ENCODE assay signal across 17 cellular contexts in genomic region chr19:49588370-49589122, GRCh38. TPM values are rescaled to one million over a fixed set of nuclear protein-coding genes. Genes with fewer than 3 reads are reported as not detected.
DNase-seq lines count a peak whose midpoint lies in the region; FAIRE-seq and TF ChIP-seq lines count a peak whose summit lies in the region.
"Had no signal": no experiment of that assay in that cellular context is flagged by ENCODE, and none has a peak within 500 bp of the region (broad histone marks: within the 10 kb centered on the region; RNA-seq: fewer than 3 reads in every experiment).

No MANE protein-coding gene starts in this region.

- H3K4me1 ChIP-seq in H1 (replicated peaks in 1 of 4; ENCODE audit: control insufficient read depth in 3 of 4, insufficient read depth in 4 of 4, low read length in 3 of 4), result peaks cover 0 to 12% (median 5%) of the 10 kb centered on the region in 4 experiments; a peak in 6 of 7 replicates
- peaks cover 28% of the 10 kb centered on the region for H3K4me1 ChIP-seq in suprapubic skin
- peaks cover 2% of the 10 kb centered on the region; the same call in 1 of the 2 replicates for H3K4me1 ChIP-seq in GM23248 (ENCODE audit: insufficient read depth)
- H3K4me1 ChIP-seq: HAP-1 had no signal

- H3K9ac ChIP-seq in H1 (replicated peaks in 1 of 4; ENCODE audit: extremely low read depth in 1 of 4, low read depth in 3 of 4, low read length in 3 of 4) (0 out of 7 replicates have a peak overlapping the region, but pooled peaks of 1 of the 4 experiments have one; percentile 4), GM23248 (no peak overlapping the region)

- H2BK15ac ChIP-seq in H1 (ENCODE audit: low read length), result peak overlapping the region; percentile 99; the same call in 1 of the 2 replicates

- no peak overlapping the region for H3K4me3 Mint-ChIP-seq in activated T-cell treated with anti-CD3 and anti-CD28 coated beads, Interleukin-2, amount 50 U/mL, for 24 hours
- peak overlapping the region; percentile 14 for H3K4me3 Mint-ChIP-seq in activated CD4-positive, alpha-beta T cell treated with anti-CD3 and anti-CD28 coated beads, Interleukin-2, amount 10 ng/mL, durations not matched to agents 24 days and 14 days

- no peak overlapping the region for H3K23ac ChIP-seq in H1 (ENCODE audit: insufficient read length)

- H3K4me2 ChIP-seq in H1 (ENCODE audit: insufficient read depth in 1 of 2, low read depth in 2 of 2, low read length in 2 of 2) (no peak overlapping the region; a peak in 1 of 4 replicates), GM23248 (ENCODE audit: unreplicated experiment) (no peak overlapping the region)

- H3K27me3 ChIP-seq in H1 (replicated peaks in 1 of 4; ENCODE audit: control insufficient read depth in 3 of 4, extremely low read depth in 1 of 4, insufficient read depth in 3 of 4, low read length in 3 of 4) (no peaks in the 10 kb centered on the region), suprapubic skin (no peaks in the 10 kb centered on the region), GM23248 (replicated peaks; ENCODE audit: insufficient read depth) (no peaks in the 10 kb centered on the region)
- H3K27me3 ChIP-seq: dorsolateral prefrontal cortex, foreskin keratinocyte, sigmoid colon had no signal

- peaks cover 27% of the 10 kb centered on the region for H3K4me1 Mint-ChIP-seq in activated T-cell treated with anti-CD3 and anti-CD28 coated beads, Interleukin-2, amount 50 U/mL, for 24 hours (ENCODE audit: low read depth)
- peaks cover 23% of the 10 kb centered on the region for H3K4me1 Mint-ChIP-seq in activated CD4-positive, alpha-beta T cell treated with anti-CD3 and anti-CD28 coated beads, Interleukin-2, amount 10 ng/mL, durations not matched to agents 24 days and 14 days

- FAIRE-seq in H1 (lab: Jason Lieb, UNC), result no peak
- FAIRE-seq: HTR-8/SVneo, kidney had no signal

- no peak for TF ChIP-seq RAD21 in H1 (IDR thresholded peaks at IDR 0.05 in 1 of 2, conservative IDR thresholded peaks at IDR 0.05 in 1 of 2; ENCODE audit: low read depth in 2 of 2, low read length in 2 of 2)

- in situ Hi-C loops in GM23248 (cut with MboI), result no loop called here

- peak overlapping the region; percentile 65 for H4K91ac ChIP-seq in H1 (replicated peaks; ENCODE audit: insufficient read length, low read length)

- H2BK12ac ChIP-seq in H1 (ENCODE audit: low read depth, low read length), result 0 out of 2 replicates have a peak overlapping the region, but pooled peaks have one; percentile 50

- H2AFZ ChIP-seq in H1 (ENCODE audit: low read length) (no peak overlapping the region), GM23248 (no peak overlapping the region)

- no peak overlapping the region for H3K4ac ChIP-seq in H1 (replicated peaks; ENCODE audit: insufficient read length, low read depth, low read length)

- 93% methylated on average over 18 of the region's 18 CpGs; no CpG with 5 or more reads in 1 of the 2 experiments for whole genome bisulfite sequencing in H1 (ENCODE audit: extremely low coverage in 1 of 2, insufficient coverage in 1 of 2, insufficient read length in 1 of 2, insufficient replicate concordance in 2 of 2, low coverage in 1 of 2, low lambda C conversion rate in 2 of 2, missing lambda C conversion rate in 1 of 2), 2 experiments
- whole genome bisulfite sequencing in suprapubic skin, result 84% methylated on average over 17 of the region's 18 CpGs
- WGBS in GM23248 (ENCODE audit: low coverage in 1 of 2, low lambda C conversion rate in 2 of 2, missing lambda C conversion rate in 2 of 2), 2 experiments, result 62 to 64% methylated on average over 18 of the region's 18 CpGs

- H4K20me1 ChIP-seq in H1 (replicated peaks in 1 of 2; ENCODE audit: control insufficient read depth in 1 of 2, insufficient read depth in 2 of 2, low read length in 2 of 2), result no peaks in the 10 kb centered on the region
- H4K20me1 ChIP-seq in GM23248 (ENCODE audit: insufficient read depth), result 0 out of 2 replicates have a peak, but pooled peaks cover under 1% of the 10 kb centered on the region

- no peaks in the 10 kb centered on the region for H3K9me3 Mint-ChIP-seq in activated T-cell treated with anti-CD3 and anti-CD28 coated beads, Interleukin-2, amount 50 U/mL, for 24 hours
- no peaks in the 10 kb centered on the region for H3K9me3 Mint-ChIP-seq in activated CD4-positive, alpha-beta T cell treated with anti-CD3 and anti-CD28 coated beads, Interleukin-2, amount 10 ng/mL, durations not matched to agents 24 days and 14 days

- peaks cover 19% of the 10 kb centered on the region for H3K36me3 Mint-ChIP-seq in activated T-cell treated with anti-CD3 and anti-CD28 coated beads, Interleukin-2, amount 50 U/mL, for 24 hours (ENCODE audit: low read depth)
- H3K36me3 Mint-ChIP-seq in activated CD4-positive, alpha-beta T cell treated with anti-CD3 and anti-CD28 coated beads, Interleukin-2, amount 10 ng/mL, durations not matched to agents 24 days and 14 days (ENCODE audit: low read depth), result peaks cover 2% of the 10 kb centered on the region

- H3K27ac Mint-ChIP-seq in activated T-cell treated with anti-CD3 and anti-CD28 coated beads, Interleukin-2, amount 50 U/mL, for 24 hours, result peak overlapping the region; percentile 60
- H3K27ac Mint-ChIP-seq in activated CD4-positive, alpha-beta T cell treated with anti-CD3 and anti-CD28 coated beads, Interleukin-2, amount 10 ng/mL, durations not matched to agents 24 days and 14 days, result peak overlapping the region; percentile 46

- no peaks in the 10 kb centered on the region for H3K27me3 Mint-ChIP-seq in activated T-cell treated with anti-CD3 and anti-CD28 coated beads, Interleukin-2, amount 50 U/mL, for 24 hours
- peaks cover 11% of the 10 kb centered on the region for H3K27me3 Mint-ChIP-seq in activated CD4-positive, alpha-beta T cell treated with anti-CD3 and anti-CD28 coated beads, Interleukin-2, amount 10 ng/mL, durations not matched to agents 24 days and 14 days

- TF ChIP-seq EP300 in H1 (IDR thresholded peaks at IDR 0.05; ENCODE audit: borderline replicate concordance in 1 of 2, low read depth in 2 of 2, low read length in 2 of 2) (no peak), suprapubic skin (IDR thresholded peaks at IDR 0.05) (no peak)

- no peaks in the 10 kb centered on the region for H3K9me2 ChIP-seq in GM23248 (ENCODE audit: insufficient read depth)

- peak overlapping the region; percentile 95; the same call in 1 of the 2 replicates for H2AK5ac ChIP-seq in H1 (ENCODE audit: low read depth, low read length)

- H3K79me2 ChIP-seq in H1 (ENCODE audit: control insufficient read depth in 1 of 2, insufficient read depth in 2 of 2, low read length in 2 of 2) (peaks cover 0 to 13% of the 10 kb centered on the region in 2 experiments; a peak in 2 of 4 replicates), GM23248 (ENCODE audit: insufficient read depth) (peaks cover 20% of the 10 kb centered on the region)

- TF ChIP-seq CTCF in H1 (IDR thresholded peaks at IDR 0.05; ENCODE audit: control extremely low read depth in 1 of 3, insufficient read depth in 1 of 3, low read depth in 1 of 3, low read length in 3 of 3), result no peak
- TF ChIP-seq CTCF in suprapubic skin (IDR thresholded peaks at IDR 0.05), result no peak

- H4K8ac ChIP-seq in H1 (ENCODE audit: extremely low read depth, insufficient read depth, low read length), result no peak overlapping the region

- POLR2A ChIA-PET in H1 (lab: Charles Lee; ENCODE audit: partially characterized antibody), result interaction anchor here (1.2 to 37.8 kb wide), 4 partner anchors 8 to 100 kb away, joined by 3 to 840 read pairs (median 34); partner anchors contain the start of genes NOSIP, PRRG2, RPL13A and RRAS

- H3K27ac ChIP-seq in H1 (ENCODE audit: low read depth, low read length), result no peak overlapping the region
- H3K27ac ChIP-seq in suprapubic skin, result no peak overlapping the region
- H3K27ac ChIP-seq in GM23248, result no peak overlapping the region
- H3K27ac ChIP-seq: foreskin keratinocyte had no signal

- intact Hi-C loops in activated CD4-positive, alpha-beta T cell treated with anti-CD3 and anti-CD28 coated beads, Interleukin-2, amount 10 ng/mL, durations not matched to agents 24 days and 14 days (cut with micrococcal nuclease), result no loop called here

- no peak overlapping the region for H3K18ac ChIP-seq in H1 (ENCODE audit: extremely low read depth, low read length)

- no peaks in the 10 kb centered on the region for H3K79me1 ChIP-seq in H1 (ENCODE audit: low read depth, low read length)

- H3K36me3 ChIP-seq in H1 (ENCODE audit: control insufficient read depth in 2 of 4, insufficient read depth in 4 of 4, low read length in 3 of 4) (no peaks in the 10 kb centered on the region), suprapubic skin (no peaks in the 10 kb centered on the region), GM23248 (ENCODE audit: low read depth) (no peaks in the 10 kb centered on the region)
- H3K36me3 ChIP-seq: sigmoid colon had no signal

- peaks cover 15% of the 10 kb centered on the region for H3K23me2 ChIP-seq in H1 (ENCODE audit: low read depth, low read length)

- peaks cover 4% of the 10 kb centered on the region; the same call in 1 of the 2 replicates for H3F3A ChIP-seq in GM23248 (ENCODE audit: insufficient read depth)

- no peak overlapping the region for H3K4me3 ChIP-seq in H1 (ENCODE audit: extremely low read depth in 1 of 4, insufficient read depth in 2 of 4, low read depth in 3 of 4, low read length in 4 of 4)
- H3K4me3 ChIP-seq in suprapubic skin, result no peak overlapping the region
- H3K4me3 ChIP-seq in GM23248, result no peak overlapping the region
- H3K4me3 ChIP-seq: HAP-1, sigmoid colon had no signal

- H3K9me3 ChIP-seq in H1 (ENCODE audit: insufficient read depth in 2 of 2, low read depth in 1 of 2, low read length in 1 of 2) (no peaks in the 10 kb centered on the region), suprapubic skin (no peaks in the 10 kb centered on the region), GM23248 (ENCODE audit: low read depth) (no peaks in the 10 kb centered on the region)
- H3K9me3 ChIP-seq: HAP-1, sigmoid colon had no signal

- H3K56ac ChIP-seq in H1 (replicated peaks; ENCODE audit: insufficient read length, low read depth, low read length), result no peak overlapping the region

- DNase-seq in activated T-cell treated with anti-CD3 and anti-CD28 coated beads, Interleukin-2, amount 50 U/mL, for 24 hours, result peak; percentile 62
- DNase-seq in activated T-cell treated with anti-CD3 and anti-CD28 coated beads, Interleukin-2, amount 50 U/mL, for 1 hour, result no peak
- peak; percentile 75 for DNase-seq in activated CD4-positive, alpha-beta T cell treated with anti-CD3 and anti-CD28 coated beads, Interleukin-2, amount 10 ng/mL, durations not matched to agents 24 days and 14 days
- DNase-seq in H1 (ENCODE audit: low read depth in 1 of 2, low spot score in 2 of 2) (no peak), suprapubic skin (ENCODE audit: low spot score in 2 of 2) (no peak), ecto neural progenitor cell (ENCODE audit: low spot score) (no peak), GM23248 (no peak)
- DNase-seq in stimulated activated naive CD4-positive, alpha-beta T cell treated with Interleukin-2 at 50 U/mL for 16 hours (lab: John Stamatoyannopoulos, UW), result peak; percentile 33
- DNase-seq: ACHN, dorsolateral prefrontal cortex, foreskin keratinocyte, kidney, NCI-H1092 treated with DMSO at 0.1 percent for 48 hours, NCI-H510A, sigmoid colon had no signal

- H2BK20ac ChIP-seq in H1 (ENCODE audit: low read length), result peak overlapping the region; percentile 75; the same call in 1 of the 2 replicates

- H2BK5ac ChIP-seq in H1 (ENCODE audit: low read depth, low read length), result peak overlapping the region; percentile 60; the same call in 1 of the 2 replicates

- no peak overlapping the region for H3K14ac ChIP-seq in H1 (ENCODE audit: insufficient read length)

- CTCF ChIA-PET in H1 (lab: Charles Lee; ENCODE audit: partially characterized antibody), result interaction anchor here (0.7 to 1.0 kb wide), 2 partner anchors 37 to 55 kb away, joined by 3 to 4 read pairs; no protein-coding TSS in a partner anchor

- TF ChIP-seq POLR2A in H1 (IDR thresholded peaks at IDR 0.05; ENCODE audit: control extremely low read depth in 1 of 2, low read depth in 2 of 2, low read length in 2 of 2), result no peak
- no peak for TF ChIP-seq POLR2A in suprapubic skin (IDR thresholded peaks at IDR 0.05)

- H2BK120ac ChIP-seq in H1 (replicated peaks; ENCODE audit: low read depth, low read length), result no peak overlapping the region

- no peak overlapping the region for H4K5ac ChIP-seq in H1 (ENCODE audit: insufficient read length, low read depth, low read length)

RNA-seq across cellular contexts. Expression of gene PRR12, which starts 2.4 kb away (rescaled TPM):
- 31.1 and 32.7 TPM in 2 replicates for total RNA-seq in activated CD4-positive, alpha-beta T cell treated with anti-CD3 and anti-CD28 coated beads, Interleukin-2, amount 10 ng/mL, durations not matched to agents 24 days and 14 days
- 59.4 and 63.8 TPM in 2 replicates for total RNA-seq in H1 (2021; fragmentation: NEBNext Ultra II Directional; extraction: Animal tissue kit (Norgen Biotek cat#: 25700))
- 2.5 and 4.6 TPM in 2 replicates for polyA plus RNA-seq in H1 (2011; rRNA removed)
- 1.9 TPM for polyA plus RNA-seq in H1 (2011; cell fraction: cytosol; rRNA removed)
- polyA plus RNA-seq in H1 (2011; cell fraction: nucleus; rRNA removed), result 11.4 TPM
- polyA plus RNA-seq in H1 (2012, experiment 1 of 2), result 25.7 to 40.3 TPM (median 34.3 TPM) in 4 replicates
- 22.2 TPM for polyA plus RNA-seq in H1 (2012, experiment 2 of 2)
- polyA plus RNA-seq in H1 (2013, experiment 1 of 2), result 23.0 TPM
- polyA plus RNA-seq in H1 (2013, experiment 2 of 2), result 21.2 TPM
- polyA minus RNA-seq in H1 (2011; rRNA and poly(A)+ RNA removed), result 2.5 and 2.8 TPM in 2 replicates
- 15.9 TPM for polyA minus RNA-seq in H1 (2011; cell fraction: cytosol; rRNA and poly(A)+ RNA removed)
- 10.8 TPM for polyA minus RNA-seq in H1 (2011; cell fraction: nucleus; rRNA and poly(A)+ RNA removed)
- 10 to 100 TPM; 24.6 to 50.3 (median 38.9) TPM for total RNA-seq in suprapubic skin
- total RNA-seq in GM23248 (2014; rRNA removed; shearing (Covaris generic)), result 2.7 and 2.9 TPM in 2 replicates
- polyA plus RNA-seq in GM23248 (2016; fragmentation: Nextera tagmentation; extraction: Ambion mirVana), result 0.85 and 0.86 TPM in 2 replicates

RNA-seq across cellular contexts. Expression of gene PRRG2, which starts 7.4 kb away (rescaled TPM):
- total RNA-seq in activated CD4-positive, alpha-beta T cell treated with anti-CD3 and anti-CD28 coated beads, Interleukin-2, amount 10 ng/mL, durations not matched to agents 24 days and 14 days, result 0.56 and 1.0 TPM in 2 replicates
- total RNA-seq in H1 (2021; fragmentation: NEBNext Ultra II Directional; extraction: Animal tissue kit (Norgen Biotek cat#: 25700)), result 4.1 and 5.7 TPM in 2 replicates
- polyA plus RNA-seq in H1 (2011; rRNA removed) (5.6 and 6.3 TPM in 2 replicates), GM23248 (2016; fragmentation: Nextera tagmentation; extraction: Ambion mirVana) (0.13 and 0.18 TPM in 2 replicates)
- 6.0 TPM for polyA plus RNA-seq in H1 (2011; cell fraction: cytosol; rRNA removed)
- 6.0 TPM for polyA plus RNA-seq in H1 (2011; cell fraction: nucleus; rRNA removed)
- polyA plus RNA-seq in H1 (2012, experiment 1 of 2), result 3.9 to 5.8 TPM (median 4.4 TPM) in 4 replicates
- 6.8 TPM for polyA plus RNA-seq in H1 (2012, experiment 2 of 2)
- polyA plus RNA-seq in H1 (2013, experiment 1 of 2), result 6.7 TPM
- polyA plus RNA-seq in H1 (2013, experiment 2 of 2), result 8.3 TPM
- 2.1 and 3.6 TPM in 2 replicates for polyA minus RNA-seq in H1 (2011; rRNA and poly(A)+ RNA removed)
- polyA minus RNA-seq in H1 (2011; cell fraction: cytosol; rRNA and poly(A)+ RNA removed), result 1.9 TPM
- 6.6 TPM for polyA minus RNA-seq in H1 (2011; cell fraction: nucleus; rRNA and poly(A)+ RNA removed)
- 10 to 100 TPM; 13.8 to 21.2 (median 16.7) TPM for total RNA-seq in suprapubic skin
- total RNA-seq in GM23248 (2014; rRNA removed; shearing (Covaris generic)), result not detected in 2 replicates

RNA-seq across cellular contexts. Expression of gene NOSIP, which starts 8.2 kb away (rescaled TPM):
- 66.1 and 68.5 TPM in 2 replicates for total RNA-seq in activated CD4-positive, alpha-beta T cell treated with anti-CD3 and anti-CD28 coated beads, Interleukin-2, amount 10 ng/mL, durations not matched to agents 24 days and 14 days
- 85.1 and 93.8 TPM in 2 replicates for total RNA-seq in H1 (2021; fragmentation: NEBNext Ultra II Directional; extraction: Animal tissue kit (Norgen Biotek cat#: 25700))
- polyA plus RNA-seq in H1 (2011; rRNA removed) (192 and 254 TPM in 2 replicates), GM23248 (2016; fragmentation: Nextera tagmentation; extraction: Ambion mirVana) (78.7 and 84.3 TPM in 2 replicates)
- 176 TPM for polyA plus RNA-seq in H1 (2011; cell fraction: cytosol; rRNA removed)
- 194 TPM for polyA plus RNA-seq in H1 (2011; cell fraction: nucleus; rRNA removed)
- 110 to 131 TPM (median 125 TPM) in 4 replicates for polyA plus RNA-seq in H1 (2012, experiment 1 of 2)
- 159 TPM for polyA plus RNA-seq in H1 (2012, experiment 2 of 2)
- polyA plus RNA-seq in H1 (2013, experiment 1 of 2), result 52.7 TPM
- 50.1 TPM for polyA plus RNA-seq in H1 (2013, experiment 2 of 2)
- polyA minus RNA-seq in H1 (2011; rRNA and poly(A)+ RNA removed), result 67.6 and 81.3 TPM in 2 replicates
- 69.6 TPM for polyA minus RNA-seq in H1 (2011; cell fraction: cytosol; rRNA and poly(A)+ RNA removed)
- 59.9 TPM for polyA minus RNA-seq in H1 (2011; cell fraction: nucleus; rRNA and poly(A)+ RNA removed)
- 10 to 100 TPM; 42.5 to 85.6 (median 68.9) TPM for total RNA-seq in suprapubic skin
- 46.0 and 53.2 TPM in 2 replicates for total RNA-seq in GM23248 (2014; rRNA removed; shearing (Covaris generic))

RNA-seq across cellular contexts. Expression of gene RRAS, which starts 51.4 kb away (rescaled TPM):
- 4.1 and 5.0 TPM in 2 replicates for total RNA-seq in activated CD4-positive, alpha-beta T cell treated with anti-CD3 and anti-CD28 coated beads, Interleukin-2, amount 10 ng/mL, durations not matched to agents 24 days and 14 days
- total RNA-seq in H1 (2021; fragmentation: NEBNext Ultra II Directional; extraction: Animal tissue kit (Norgen Biotek cat#: 25700)), result 16.9 and 17.7 TPM in 2 replicates
- 49.1 and 62.9 TPM in 2 replicates for polyA plus RNA-seq in H1 (2011; rRNA removed)
- polyA plus RNA-seq in H1 (2011; cell fraction: cytosol; rRNA removed), result 44.6 TPM
- polyA plus RNA-seq in H1 (2011; cell fraction: nucleus; rRNA removed), result 35.8 TPM
- polyA plus RNA-seq in H1 (2012, experiment 1 of 2), result 14.2 to 33.1 TPM (median 28.7 TPM) in 4 replicates
- 26.7 TPM for polyA plus RNA-seq in H1 (2012, experiment 2 of 2)
- 18.4 TPM for polyA plus RNA-seq in H1 (2013, experiment 1 of 2)
- polyA plus RNA-seq in H1 (2013, experiment 2 of 2), result 18.6 TPM
- 6.4 and 6.8 TPM in 2 replicates for polyA minus RNA-seq in H1 (2011; rRNA and poly(A)+ RNA removed)
- polyA minus RNA-seq in H1 (2011; cell fraction: cytosol; rRNA and poly(A)+ RNA removed), result 7.9 TPM
- polyA minus RNA-seq in H1 (2011; cell fraction: nucleus; rRNA and poly(A)+ RNA removed), result 4.9 TPM
- 10 to 100 TPM; 12.9 to 28.8 (median 18.6) TPM for total RNA-seq in suprapubic skin
- 61.0 and 116 TPM in 2 replicates for total RNA-seq in GM23248 (2014; rRNA removed; shearing (Covaris generic))
- 337 and 347 TPM in 2 replicates for polyA plus RNA-seq in GM23248 (2016; fragmentation: Nextera tagmentation; extraction: Ambion mirVana)

RNA-seq across cellular contexts. Expression of gene SCAF1, which starts 53.5 kb away (rescaled TPM):
- 75.0 and 84.9 TPM in 2 replicates for total RNA-seq in activated CD4-positive, alpha-beta T cell treated with anti-CD3 and anti-CD28 coated beads, Interleukin-2, amount 10 ng/mL, durations not matched to agents 24 days and 14 days
- total RNA-seq in H1 (2021; fragmentation: NEBNext Ultra II Directional; extraction: Animal tissue kit (Norgen Biotek cat#: 25700)), result 81.7 and 93.3 TPM in 2 replicates
- polyA plus RNA-seq in H1 (2011; rRNA removed) (9.7 and 21.4 TPM in 2 replicates), GM23248 (2016; fragmentation: Nextera tagmentation; extraction: Ambion mirVana) (8.4 and 8.5 TPM in 2 replicates)
- polyA plus RNA-seq in H1 (2011; cell fraction: cytosol; rRNA removed), result 9.9 TPM
- 29.6 TPM for polyA plus RNA-seq in H1 (2011; cell fraction: nucleus; rRNA removed)
- 44.1 to 59.6 TPM (median 55.2 TPM) in 4 replicates for polyA plus RNA-seq in H1 (2012, experiment 1 of 2)
- polyA plus RNA-seq in H1 (2012, experiment 2 of 2), result 56.4 TPM
- 42.7 TPM for polyA plus RNA-seq in H1 (2013, experiment 1 of 2)
- polyA plus RNA-seq in H1 (2013, experiment 2 of 2), result 41.6 TPM
- 3.7 and 4.7 TPM in 2 replicates for polyA minus RNA-seq in H1 (2011; rRNA and poly(A)+ RNA removed)
- polyA minus RNA-seq in H1 (2011; cell fraction: cytosol; rRNA and poly(A)+ RNA removed), result 13.0 TPM
- 9.2 TPM for polyA minus RNA-seq in H1 (2011; cell fraction: nucleus; rRNA and poly(A)+ RNA removed)
- total RNA-seq in suprapubic skin, result 10 to 100 TPM; 22.1 to 36.9 (median 28.5) TPM
- total RNA-seq in GM23248 (2014; rRNA removed; shearing (Covaris generic)), result 18.6 and 28.7 TPM in 2 replicates

Comparison
In these comparisons a context has a peak if more than half of its experiments do, and no peak if none do; other contexts are left out.
1. DNase-seq: peak in activated T-cell treated with anti-CD3 and anti-CD28 coated beads, Interleukin-2, amount 50 U/mL, for 24 hours (single experiment), activated CD4-positive, alpha-beta T cell treated with anti-CD3 and anti-CD28 coated beads, Interleukin-2, amount 10 ng/mL, durations not matched to agents 24 days and 14 days (single experiment) and stimulated activated naive CD4-positive, alpha-beta T cell treated with Interleukin-2 at 50 U/mL for 16 hours (single experiment); none in activated T-cell treated with anti-CD3 and anti-CD28 coated beads, Interleukin-2, amount 50 U/mL, for 1 hour (single experiment), H1 (0 of 2), suprapubic skin (0 of 2), ecto neural progenitor cell (single experiment) and GM23248 (single experiment).